In the genomic region with DNA sequence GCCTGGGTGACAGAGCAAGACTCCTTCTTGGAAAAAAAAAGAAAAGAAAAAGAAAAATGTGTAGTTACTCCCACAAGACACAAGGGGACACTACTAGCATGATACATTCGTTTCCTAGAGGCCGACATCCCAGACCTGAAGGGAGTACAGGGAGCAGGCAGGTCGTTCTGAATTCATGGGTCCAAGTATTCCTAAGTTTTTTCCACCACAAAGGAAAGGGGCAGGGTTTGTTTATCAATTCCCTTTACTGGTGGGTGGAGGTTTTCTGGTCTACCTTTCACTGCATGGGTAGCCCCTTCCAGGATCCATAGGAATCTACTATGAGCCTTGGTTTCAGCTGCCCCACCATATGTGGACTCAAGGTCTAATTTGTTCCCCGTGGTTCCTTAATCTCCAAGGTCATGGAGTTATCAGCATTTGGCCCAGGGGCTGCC, we compare ENCODE assay signal across 8 cellular contexts. TPM values are rescaled to one million over a fixed set of nuclear protein-coding genes. Genes with fewer than 3 reads are reported as not detected.
DNase-seq lines count a peak whose midpoint lies in the region; ATAC-seq and TF ChIP-seq lines count a peak whose summit lies in the region.

No MANE protein-coding gene starts in this region.

- no peaks in the 10 kb centered on the region for H3K9me3 Mint-ChIP-seq in MCF 10A (ENCODE audit: unreplicated experiment)

- peaks cover 9% of the 10 kb centered on the region for H3K4me1 Mint-ChIP-seq in MCF 10A (ENCODE audit: insufficient read depth, unreplicated experiment)

- TF ChIP-seq POLR2A in spleen (IDR thresholded peaks at IDR 0.05) = no peak

- DNase-seq in EL = peak; percentile 80
- DNase-seq in KG1 (lab: John Stamatoyannopoulos, UW) = peak; percentile 42
- peak; percentile 34 to 77 for DNase-seq in NOMO-1 (lab: John Stamatoyannopoulos, UW; ENCODE audit: unreplicated experiment in 2 of 2)
- peak; percentile 87 for DNase-seq in MCF 10A (ENCODE audit: unreplicated experiment)
- DNase-seq in iris pigment epithelial cell (ENCODE audit: low read depth) = peak; percentile 79
- DNase-seq in spleen = no peak
- no peak for DNase-seq in activated CD4-positive, CD25-positive, alpha-beta regulatory T cell (lab: John Stamatoyannopoulos, UW)

- no peaks in the 10 kb centered on the region for H3K9me3 ChIP-seq in spleen

- H3K4me1 ChIP-seq in spleen = peaks cover 6 to 35% (median 19%) of the 10 kb centered on the region in 6 donors

- H3K36me3 ChIP-seq in spleen = no peaks in the 10 kb centered on the region

- no peak overlapping the region for H3K4me3 ChIP-seq in spleen

- TF ChIP-seq CTCF in MCF 10A (IDR thresholded peaks at IDR 0.05; ENCODE audit: unreplicated experiment) (peak; percentile 72), spleen (IDR thresholded peaks at IDR 0.05 in 8 of 11, conservative IDR thresholded peaks at IDR 0.05 in 3 of 11) (peak; percentile 31 to 97 (median 72))

- H3K4me3 Mint-ChIP-seq in MCF 10A (ENCODE audit: unreplicated experiment) = no peak overlapping the region

- POLR2A ChIA-PET in MCF 10A (lab: Yijun Ruan, JAX) = interaction anchor here (1.0 to 1.7 kb wide), 4 partner anchors 9 to 135 kb away, joined by 3 to 6 read pairs (median 4); no protein-coding TSS in a partner anchor

- CTCF ChIA-PET in MCF 10A (lab: Yijun Ruan, JAX) = interaction anchor here (0.5 to 3.3 kb wide), 5 partner anchors 9 to 144 kb away, joined by 3 to 24 read pairs (median 3); no protein-coding TSS in a partner anchor

- WGBS in spleen, 5 donors = 1 to 7% (median 3%) methylated on average over 4 of the region's 4 CpGs

- no peaks in the 10 kb centered on the region for H3K36me3 Mint-ChIP-seq in MCF 10A (ENCODE audit: insufficient read depth, unreplicated experiment)

- no peak overlapping the region for H3K27ac Mint-ChIP-seq in MCF 10A (ENCODE audit: low read depth, unreplicated experiment)

- no peak overlapping the region for H3K27ac ChIP-seq in spleen

- no peaks in the 10 kb centered on the region for H3K27me3 ChIP-seq in spleen (replicated peaks in 1 of 7)

- BruUV-seq in MCF 10A (replicated peaks; lab: Mats Ljungman, UMichigan) = no TSS peak

- ATAC-seq in GM18867 (IDR thresholded peaks at IDR 0.05; ENCODE audit: unreplicated experiment) = no peak

- H3K27me3 Mint-ChIP-seq in MCF 10A (ENCODE audit: insufficient read depth, unreplicated experiment) = no peaks in the 10 kb centered on the region

- intact Hi-C loops in MCF 10A (cut with micrococcal nuclease) = loop anchor here (1.0 kb wide), 1 partner anchor 144 kb away; no protein-coding TSS in a partner anchor
- intact Hi-C loops in spleen (cut with DNase I; ENCODE audit: low total_unique reads) = no loop called here

RNA-seq across cellular contexts. Expression of a gene that starts 11.8 kb away (rescaled TPM):
- total RNA-seq in MCF 10A (2022) (0.14 TPM in 1 of 2 replicates, not detected in the other), spleen (1 to 10 TPM in 2 of 7 donors, under 1 TPM in 5; 0.56 to 2.7 (median 0.79) TPM)
- polyA plus RNA-seq in spleen = 1 to 10 TPM; 1.1 to 2.1 (median 1.4) TPM

RNA-seq across cellular contexts. Expression of a gene that starts 16.1 kb away (rescaled TPM):
- 3.9 and 4.9 TPM in 2 replicates for total RNA-seq in MCF 10A (2022)
- 10 to 100 TPM; 11.6 to 33.4 (median 25.7) TPM for total RNA-seq in spleen
- 10 to 100 TPM; 14.1 to 26.2 (median 24.1) TPM for polyA plus RNA-seq in spleen

RNA-seq across cellular contexts. Expression of a gene that starts 20.1 kb away (rescaled TPM):
- total RNA-seq in MCF 10A (2022) (18.9 and 21.7 TPM in 2 replicates), spleen (100 to 1,000 TPM in 3 of 7 donors, 10 to 100 TPM in 4; 65.4 to 128 (median 99.5) TPM)
- polyA plus RNA-seq in spleen = 10 to 100 TPM; 19.3 to 32.0 (median 23.4) TPM

RNA-seq across cellular contexts. Expression of a gene that starts 32.7 kb away (rescaled TPM):
- total RNA-seq in MCF 10A (2022) = 83.9 and 86.6 TPM in 2 replicates
- total RNA-seq in spleen = 10 to 100 TPM; 35.7 to 67.0 (median 51.5) TPM
- polyA plus RNA-seq in spleen = 10 to 100 TPM; 20.5 to 27.2 (median 24.3) TPM

RNA-seq across cellular contexts. Expression of a gene that starts 51.7 kb away (rescaled TPM):
- 24.5 and 35.0 TPM in 2 replicates for total RNA-seq in MCF 10A (2022)
- 10 to 100 TPM; 14.5 to 48.0 (median 26.4) TPM for total RNA-seq in spleen
- polyA plus RNA-seq in spleen = 10 to 100 TPM in 1 of 3 donors, 1 to 10 TPM in 2; 4.2 to 13.4 (median 7.1) TPM

Comparison
In these comparisons a context has a peak if more than half of its experiments do, and no peak if none do; other contexts are left out.
1. DNase-seq: peak in EL (single experiment), KG1 (single experiment), NOMO-1 (2 of 2), MCF 10A (single experiment) and iris pigment epithelial cell (single experiment); none in spleen (single experiment) and activated CD4-positive, CD25-positive, alpha-beta regulatory T cell (0 of 4).